ENCODE assay signal across 8 cellular contexts in the genomic region with DNA sequence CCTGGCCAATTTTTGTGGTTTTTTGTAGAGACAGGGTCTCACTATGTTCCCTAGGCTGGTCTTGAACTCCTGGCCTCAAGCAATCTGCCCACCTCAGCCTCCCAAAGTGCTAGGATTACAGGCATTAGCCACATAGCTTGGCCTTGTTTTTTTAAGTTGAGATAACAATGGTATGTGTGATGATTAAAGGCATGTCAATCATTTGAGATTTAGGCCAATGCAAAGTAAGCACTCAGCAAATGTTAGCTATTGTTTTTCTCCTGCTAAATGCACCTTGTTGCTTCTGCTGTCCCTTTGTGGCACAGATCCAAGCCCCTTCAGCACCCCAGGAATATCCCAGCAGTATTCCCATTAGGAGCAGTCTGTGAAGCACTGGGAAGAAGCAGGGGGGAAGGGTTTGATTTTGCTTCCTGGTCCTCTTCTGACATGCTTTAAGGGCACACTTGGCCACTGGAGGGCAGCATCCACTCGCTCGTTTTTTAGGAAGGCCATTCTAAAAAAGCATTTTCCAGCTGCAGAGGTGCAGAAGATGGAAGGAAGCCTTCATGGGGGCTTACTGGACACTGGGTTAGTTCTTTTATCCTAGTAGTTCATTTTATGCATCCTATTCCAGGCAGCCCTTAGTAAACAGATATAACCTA.
DNase-seq lines count a peak whose midpoint lies in the region; ATAC-seq and TF ChIP-seq lines count a peak whose summit lies in the region.

No MANE protein-coding gene starts in this region.

- H3K4me3 Mint-ChIP-seq in activated CD4-positive, alpha-beta T cell treated with anti-CD3 and anti-CD28 coated beads, Interleukin-2, amount 10 ng/mL, durations not matched to agents 7 days and 5 days = no peak overlapping the region

- no peaks in the 10 kb centered on the region for H4K20me1 ChIP-seq in BLaER1

- no peak overlapping the region for H3K27ac Mint-ChIP-seq in activated CD4-positive, alpha-beta T cell treated with anti-CD3 and anti-CD28 coated beads, Interleukin-2, amount 10 ng/mL, durations not matched to agents 7 days and 5 days

- H3K36me3 ChIP-seq in BLaER1 (peaks cover 7% of the 10 kb centered on the region), HEK293 (ENCODE audit: control insufficient read depth in 2 of 2, insufficient read depth in 1 of 2, low read length in 2 of 2) (no peaks in the 10 kb centered on the region)

- ATAC-seq in GM21423 (IDR thresholded peaks at IDR 0.05; ENCODE audit: unreplicated experiment) = no peak

- DNase-seq in NCI-H524 treated with DMSO at 0.1 percent for 48 hours (lab: John Stamatoyannopoulos, UW) (peak; percentile 45), dermis microvascular lymphatic vessel endothelial cell (ENCODE audit: low read depth in 2 of 2) (peak; percentile 61 to 82), lung microvascular endothelial cell (ENCODE audit: low read depth in 2 of 2) (peak; percentile 78 to 82)
- DNase-seq in activated CD4-positive, alpha-beta T cell treated with anti-CD3 and anti-CD28 coated beads, Interleukin-2, amount 10 ng/mL, durations not matched to agents 7 days and 5 days = peak; percentile 80
- peak; percentile 28 for DNase-seq in stimulated activated CD8-positive, alpha-beta memory T cell treated with anti-CD3 and anti-CD28 coated beads, Interleukin-12 subunit alpha, Interleukin-12 subunit beta, amount 100 ng/mL, for 4 hours (ENCODE audit: low read depth)

- 0 out of 2 replicates have a peak, but pooled peaks have one; percentile 24 for TF ChIP-seq CTCF in HEK293 (tag by site-specific recombination; IDR thresholded peaks at IDR 0.05)

- no peaks in the 10 kb centered on the region for H3K27me3 ChIP-seq in BLaER1

- H3K4me1 ChIP-seq in BLaER1 = no peaks in the 10 kb centered on the region
- no peaks in the 10 kb centered on the region for H3K4me1 ChIP-seq in HEK293 (ENCODE audit: control insufficient read depth, insufficient read depth, low read length)

- 0 out of 2 replicates have a peak overlapping the region, but pooled peaks have one; percentile 45 for H3K27ac ChIP-seq in BLaER1
- no peak overlapping the region for H3K27ac ChIP-seq in HEK293 (ENCODE audit: extremely low read depth, low read depth, low read length)

- no peak overlapping the region for H3K4me2 ChIP-seq in BLaER1

- no peak overlapping the region for H3K4me3 ChIP-seq in BLaER1
- no peak overlapping the region for H3K4me3 ChIP-seq in HEK293 (ENCODE audit: low read depth, low read length)

- H3K9me3 ChIP-seq in BLaER1 = peaks cover 25% of the 10 kb centered on the region
- H3K9me3 ChIP-seq in HEK293 (ENCODE audit: control insufficient read depth, insufficient read depth, low read depth, low read length) = no peaks in the 10 kb centered on the region

- CTCF ChIA-PET in HEK293 (lab: Yijun Ruan, JAX) = interaction anchor here (0.6 to 6.6 kb wide), 38 partner anchors 9 to 970 kb away, joined by 3 to 67 read pairs (median 4); no protein-coding TSS in a partner anchor
- CTCF ChIA-PET in activated CD4-positive, alpha-beta T cell treated with anti-CD3 and anti-CD28 coated beads, Interleukin-2, amount 10 ng/mL, durations not matched to agents 7 days and 5 days (lab: Charles Lee) = interaction anchor here (0.6 to 2.6 kb wide), 12 partner anchors 12 to 633 kb away, joined by 3 to 16 read pairs (median 4); no protein-coding TSS in a partner anchor

- POLR2A ChIA-PET in HEK293 (lab: Yijun Ruan, JAX) = no interaction called here
- POLR2A ChIA-PET in activated CD4-positive, alpha-beta T cell treated with anti-CD3 and anti-CD28 coated beads, Interleukin-2, amount 10 ng/mL, durations not matched to agents 7 days and 5 days (lab: Charles Lee) = interaction anchor here (0.6 to 0.7 kb wide), 2 partner anchors 12 to 540 kb away, joined by 3 to 7 read pairs; no protein-coding TSS in a partner anchor

- H3K9me3 Mint-ChIP-seq in activated CD4-positive, alpha-beta T cell treated with anti-CD3 and anti-CD28 coated beads, Interleukin-2, amount 10 ng/mL, durations not matched to agents 7 days and 5 days = peaks cover 8% of the 10 kb centered on the region

- no peaks in the 10 kb centered on the region for H3K36me3 Mint-ChIP-seq in activated CD4-positive, alpha-beta T cell treated with anti-CD3 and anti-CD28 coated beads, Interleukin-2, amount 10 ng/mL, durations not matched to agents 7 days and 5 days (ENCODE audit: low read depth)

- no peak overlapping the region for H3K9ac ChIP-seq in BLaER1

- no peaks in the 10 kb centered on the region for H3K27me3 Mint-ChIP-seq in activated CD4-positive, alpha-beta T cell treated with anti-CD3 and anti-CD28 coated beads, Interleukin-2, amount 10 ng/mL, durations not matched to agents 7 days and 5 days

- peaks cover 1% of the 10 kb centered on the region for H3K4me1 Mint-ChIP-seq in activated CD4-positive, alpha-beta T cell treated with anti-CD3 and anti-CD28 coated beads, Interleukin-2, amount 10 ng/mL, durations not matched to agents 7 days and 5 days

TF ChIP-seq in HEK293, 187 proteins besides CTCF, POLR2A, EP300 and RAD21 (continues in another document):
- TF ChIP-seq ZNF580 (tag by site-specific recombination; IDR thresholded peaks at IDR 0.05) (0 out of 2 replicates have a peak, but pooled peaks have one; percentile 17), WT1 (tag by site-specific recombination; IDR thresholded peaks at IDR 0.05) (no peak), TSHZ1 (tag by site-specific recombination; IDR thresholded peaks at IDR 0.05; ENCODE audit: borderline replicate concordance) (no peak), OVOL3 (tag by site-specific recombination; IDR thresholded peaks at IDR 0.05) (no peak), ZNF654 (tag by site-specific recombination; IDR thresholded peaks at IDR 0.05; ENCODE audit: low read depth) (peak; percentile 86), ZNF623 (tag by site-specific recombination; IDR thresholded peaks at IDR 0.05) (no peak), ZNF366 (tag by site-specific recombination; conservative IDR thresholded peaks at IDR 0.05) (0 out of 2 replicates have a peak, but pooled peaks have one; percentile 17), REST (tag by site-specific recombination; IDR thresholded peaks at IDR 0.05) (0 out of 2 replicates have a peak, but pooled peaks have one; percentile 27)
- TF ChIP-seq, protein P1, sequence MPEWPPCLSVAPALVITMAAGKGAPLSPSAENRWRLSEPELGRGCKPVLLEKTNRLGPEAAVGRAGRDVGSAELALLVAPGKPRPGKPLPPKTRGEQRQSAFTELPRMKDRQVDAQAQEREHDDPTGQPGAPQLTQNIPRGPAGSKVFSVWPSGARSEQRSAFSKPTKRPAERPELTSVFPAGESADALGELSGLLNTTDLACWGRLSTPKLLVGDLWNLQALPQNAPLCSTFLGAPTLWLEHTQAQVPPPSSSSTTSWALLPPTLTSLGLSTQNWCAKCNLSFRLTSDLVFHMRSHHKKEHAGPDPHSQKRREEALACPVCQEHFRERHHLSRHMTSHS (tag by site-specific recombination; IDR thresholded peaks at IDR 0.05) = no peak

Comparison
In these comparisons a context has a peak if more than half of its experiments do, and no peak if none do; other contexts are left out.
1. DNase-seq: peak in every context shown above with its lines; median percentile 80 in activated CD4-positive, alpha-beta T cell treated with anti-CD3 and anti-CD28 coated beads, Interleukin-2, amount 10 ng/mL, durations not matched to agents 7 days and 5 days; 80 in lung microvascular endothelial cell; 72 in dermis microvascular lymphatic vessel endothelial cell; 45 in NCI-H524 treated with DMSO at 0.1 percent for 48 hours; 28 in stimulated activated CD8-positive, alpha-beta memory T cell treated with anti-CD3 and anti-CD28 coated beads, Interleukin-12 subunit alpha, Interleukin-12 subunit beta, amount 100 ng/mL, for 4 hours.